Comparison of ENCODE assay signal across 8 cellular contexts in the genomic region with DNA sequence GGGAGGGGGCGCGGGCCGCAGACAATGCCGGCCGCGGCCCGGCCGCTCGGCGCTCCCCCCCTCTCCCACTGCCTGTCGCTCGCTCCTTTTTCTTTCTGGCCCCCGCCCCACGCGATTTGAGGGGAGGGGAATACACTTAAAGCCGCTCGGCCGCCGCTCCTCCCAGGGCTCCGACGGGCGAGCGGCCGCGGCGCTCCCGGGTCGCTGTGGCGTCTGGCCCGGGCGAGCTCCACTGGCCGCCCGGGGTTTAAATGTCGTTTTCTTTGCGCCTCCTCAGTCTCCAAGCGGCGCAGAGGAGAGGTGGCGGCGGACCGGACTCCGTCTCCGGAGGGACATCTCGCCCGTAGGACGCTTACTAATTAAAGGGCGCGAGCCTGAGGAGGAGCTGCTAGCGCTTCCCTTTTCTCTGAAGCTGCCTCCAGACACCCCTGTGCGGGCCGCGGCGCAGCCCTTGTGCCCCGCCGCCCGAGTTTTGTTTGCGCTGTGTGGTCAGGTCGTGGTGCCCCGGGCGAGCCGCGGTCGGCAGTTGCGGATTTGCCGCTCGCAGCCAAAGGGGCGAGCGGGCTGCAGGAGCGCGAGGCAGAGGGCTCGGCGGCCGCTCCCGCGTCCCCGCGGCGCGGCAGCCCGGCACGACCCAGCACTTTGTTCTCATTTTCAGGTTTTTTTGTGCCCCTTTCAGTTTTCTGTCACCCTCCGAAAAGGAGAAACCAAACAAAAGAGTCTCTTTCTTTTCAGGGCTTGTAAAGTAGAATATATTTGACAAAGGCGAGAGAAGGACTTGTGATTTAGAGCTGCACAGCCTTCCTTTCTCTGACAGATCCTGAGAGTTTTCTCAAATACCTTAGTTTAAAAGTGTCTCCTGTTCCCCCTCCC. TPM values are rescaled to one million over a fixed set of nuclear protein-coding genes. Genes with fewer than 3 reads are reported as not detected.
DNase-seq lines count a peak whose midpoint lies in the region; TF ChIP-seq lines count a peak whose summit lies in the region.

No MANE protein-coding gene starts in this region.

- no peak for TF ChIP-seq EP300 in transverse colon (IDR thresholded peaks at IDR 0.05; ENCODE audit: low read depth)

- H3K27me3 ChIP-seq in MG63 (no peaks in the 10 kb centered on the region), mucosa of rectum (ENCODE audit: control insufficient read depth in 2 of 2, insufficient read depth in 2 of 2, low read length in 2 of 2) (no peaks in the 10 kb centered on the region), transverse colon (no peaks in the 10 kb centered on the region)

- POLR2A ChIA-PET in activated CD4-positive, alpha-beta memory T cell treated with anti-CD3 and anti-CD28 coated beads, Interleukin-2, amount 10 ng/mL, durations not matched to agents 7 days and 5 days (lab: Charles Lee), result interaction anchor here (1.1 to 1.2 kb wide), 2 partner anchors 9 to 75 kb away, joined by 3 read pairs; no protein-coding TSS in a partner anchor

- peak overlapping the region; percentile 81 to 86 for H3K27ac ChIP-seq in mucosa of rectum (ENCODE audit: low read depth in 2 of 2, low read length in 2 of 2)
- peak overlapping the region; percentile 89 to 98 (median 92) for H3K27ac ChIP-seq in transverse colon

- TF ChIP-seq CTCF in epithelial cell of esophagus (IDR thresholded peaks at IDR 0.05; ENCODE audit: insufficient read depth, low read depth, low read length, missing control alignments), result no peak
- no peak for TF ChIP-seq CTCF in transverse colon (IDR thresholded peaks at IDR 0.05)

- no peaks in the 10 kb centered on the region for H3K9me3 Mint-ChIP-seq in activated CD4-positive, alpha-beta memory T cell treated with anti-CD3 and anti-CD28 coated beads, Interleukin-2, amount 10 ng/mL, durations not matched to agents 7 days and 5 days

- peak overlapping the region; percentile 30 for H3K27ac Mint-ChIP-seq in activated CD4-positive, alpha-beta memory T cell treated with anti-CD3 and anti-CD28 coated beads, Interleukin-2, amount 10 ng/mL, durations not matched to agents 7 days and 5 days

- peaks cover 7% of the 10 kb centered on the region for H3K36me3 ChIP-seq in MG63
- H3K36me3 ChIP-seq in mucosa of rectum (ENCODE audit: control insufficient read depth in 2 of 2, insufficient read depth in 2 of 2, low read length in 2 of 2), result no peaks in the 10 kb centered on the region
- no peaks in the 10 kb centered on the region for H3K36me3 ChIP-seq in transverse colon

- peak overlapping the region; percentile 63 to 88 for H3K9ac ChIP-seq in mucosa of rectum (ENCODE audit: low read depth in 1 of 2, low read length in 2 of 2)

- H3K4me3 Mint-ChIP-seq in activated CD4-positive, alpha-beta memory T cell treated with anti-CD3 and anti-CD28 coated beads, Interleukin-2, amount 10 ng/mL, durations not matched to agents 7 days and 5 days, result peak overlapping the region; percentile 67

- 1% methylated on average over 18 to 66 of the region's 82 CpGs for WGBS in transverse colon (ENCODE audit: low coverage in 1 of 2), 2 donors

- intact Hi-C loops in transverse colon (cut with DNase I; ENCODE audit: low total_unique reads), result loop anchor here (5.0 to 10.0 kb wide), 2 partner anchors 74 to 301 kb away; no protein-coding TSS in a partner anchor

- peak; percentile 33 for TF ChIP-seq POLR2A in transverse colon (IDR thresholded peaks at IDR 0.05)

- CTCF ChIA-PET in activated CD4-positive, alpha-beta memory T cell treated with anti-CD3 and anti-CD28 coated beads, Interleukin-2, amount 10 ng/mL, durations not matched to agents 7 days and 5 days (lab: Charles Lee), result no interaction called here

- DNase-seq in ELR (ENCODE audit: low read depth) (peak; percentile 66), MG63 (peak; percentile 47), epithelial cell of esophagus (ENCODE audit: low read depth) (peak; percentile 41), transverse colon (peak; percentile 39), superior temporal gyrus (ENCODE audit: extremely low spot score) (no peak), middle frontal gyrus (ENCODE audit: extremely low spot score, low spot score) (no peak)
- peak; percentile 30 for DNase-seq in activated CD4-positive, alpha-beta memory T cell treated with anti-CD3 and anti-CD28 coated beads, Interleukin-2, amount 10 ng/mL, durations not matched to agents 7 days and 5 days

- H3K36me3 Mint-ChIP-seq in activated CD4-positive, alpha-beta memory T cell treated with anti-CD3 and anti-CD28 coated beads, Interleukin-2, amount 10 ng/mL, durations not matched to agents 7 days and 5 days (ENCODE audit: low read depth), result peaks cover 20% of the 10 kb centered on the region

- H3K4me3 ChIP-seq in MG63 (peak overlapping the region; percentile 92), epithelial cell of esophagus (ENCODE audit: low read length) (peak overlapping the region; percentile 71), mucosa of rectum (ENCODE audit: low read length in 2 of 2) (peak overlapping the region; percentile 80 to 81), transverse colon (peak overlapping the region; percentile 78 to 94 (median 87))

- H3K9me3 ChIP-seq in MG63 (no peaks in the 10 kb centered on the region), mucosa of rectum (ENCODE audit: control insufficient read depth in 2 of 2, low read length in 2 of 2) (no peaks in the 10 kb centered on the region), transverse colon (no peaks in the 10 kb centered on the region)

- peaks cover 28% of the 10 kb centered on the region for H3K4me1 Mint-ChIP-seq in activated CD4-positive, alpha-beta memory T cell treated with anti-CD3 and anti-CD28 coated beads, Interleukin-2, amount 10 ng/mL, durations not matched to agents 7 days and 5 days

- in situ Hi-C loops in transverse colon (cut with MboI; ENCODE audit: low pct_ligation_motif_present in 1 of 4, low pct_unique_long_range_greater_than_20kb in 1 of 4, low sequenced_read_pairs in 3 of 4), result loop anchor here in 2 of 4 donors (25.0 kb wide), 3 partner anchors 171 to 396 kb away; partner anchors contain the start of genes ERCC8 (in 1 of the 2), NDUFAF2 (in 1 of the 2) and SMIM15 (in 1 of the 2)

- H3K27me3 Mint-ChIP-seq in activated CD4-positive, alpha-beta memory T cell treated with anti-CD3 and anti-CD28 coated beads, Interleukin-2, amount 10 ng/mL, durations not matched to agents 7 days and 5 days, result peaks cover 28% of the 10 kb centered on the region

- peaks cover 17 to 24% of the 10 kb centered on the region in 2 donors for H3K4me1 ChIP-seq in mucosa of rectum (ENCODE audit: control insufficient read depth in 2 of 2, insufficient read depth in 2 of 2, low read length in 2 of 2)
- peaks cover 19 to 45% (median 33%) of the 10 kb centered on the region in 4 donors for H3K4me1 ChIP-seq in transverse colon

RNA-seq across cellular contexts. Expression of gene ZSWIM6, which starts 1.5 kb away (rescaled TPM):
- 1.3 and 3.3 TPM in 2 replicates for total RNA-seq in MG63 (2014; rRNA removed; shearing (Covaris generic); ENCODE audit: low replicate concordance)
- total RNA-seq in activated CD4-positive, alpha-beta memory T cell treated with anti-CD3 and anti-CD28 coated beads, Interleukin-2, amount 10 ng/mL, durations not matched to agents 7 days and 5 days, result 1 to 10 TPM; 6.8 to 7.1 TPM
- total RNA-seq in transverse colon, result 10 to 100 TPM in 3 of 4 donors, 1 to 10 TPM in 1; 7.8 to 25.5 (median 21.0) TPM

Comparison
In these comparisons a context has a peak if more than half of its experiments do, and no peak if none do; other contexts are left out.
1. DNase-seq: peak in ELR (single experiment), MG63 (single experiment), activated CD4-positive, alpha-beta memory T cell treated with anti-CD3 and anti-CD28 coated beads, Interleukin-2, amount 10 ng/mL, durations not matched to agents 7 days and 5 days (single experiment), epithelial cell of esophagus (single experiment) and transverse colon (single experiment); none in superior temporal gyrus (single experiment) and middle frontal gyrus (single experiment).
2. Peak in every context shown above with its lines, with median percentiles within 50 percentile points of each other: H3K4me3 ChIP-seq.